14 cellular contexts compared by ENCODE assay signal in genomic region chr5:126913316-126913715, GRCh38.
"Had no signal": no experiment of that assay in that cellular context is flagged by ENCODE, and none has a peak within 500 bp of the region (broad histone marks: within the 10 kb centered on the region; RNA-seq: fewer than 3 reads in every experiment).

No MANE protein-coding gene starts in this region.

- DNase-seq: cortex of kidney; dorsolateral prefrontal cortex; effector CD8-positive, alpha-beta T cell; heart left ventricle; hippocampal formation; left colon; naive thymus-derived CD4-positive, alpha-beta T cell; posterior cingulate gyrus; stimulated activated CD4-positive, alpha-beta T cell treated with anti-CD3 and anti-CD28 coated beads, Interleukin-2, amount 100 ng/mL, for 48 hours; stimulated activated naive CD4-positive, alpha-beta T cell treated with Interleukin-2 at 50 U/mL for 16 hours; trophoblast cell had no signal

- H3K36me3 ChIP-seq: neutrophil, right atrium auricular region had no signal

- H3K9me3 ChIP-seq: heart left ventricle, neutrophil, right atrium auricular region had no signal

- H3K27me3 Mint-ChIP-seq: naive thymus-derived CD4-positive, alpha-beta T cell had no signal

- H3K27ac Mint-ChIP-seq: naive thymus-derived CD4-positive, alpha-beta T cell had no signal

- H3K27me3 ChIP-seq: dorsolateral prefrontal cortex, heart left ventricle, neutrophil, right atrium auricular region had no signal

- H3K4me3 ChIP-seq: dorsolateral prefrontal cortex, heart left ventricle, right atrium auricular region, smooth muscle cell had no signal

- ATAC-seq: heart left ventricle; left colon; naive thymus-derived CD4-positive, alpha-beta T cell had no signal

- H3K4me3 Mint-ChIP-seq: naive thymus-derived CD4-positive, alpha-beta T cell had no signal

- H3K4me2 ChIP-seq: smooth muscle cell had no signal
